ENCODE assay signal across 17 cellular contexts in genomic region chr10:106402455-106402854, GRCh38.
DNase-seq lines count a peak whose midpoint lies in the region; ATAC-seq lines count a peak whose summit lies in the region.
"Had no signal": no experiment of that assay in that cellular context is flagged by ENCODE, and none has a peak within 500 bp of the region (broad histone marks: within the 10 kb centered on the region; RNA-seq: fewer than 3 reads in every experiment).

No MANE protein-coding gene starts in this region.

- H3K4me1 ChIP-seq in mesendoderm (ENCODE audit: control insufficient read depth, low read depth, low read length), result peaks cover 10% of the 10 kb centered on the region
- H3K4me1 ChIP-seq: A549, BLaER1 had no signal

- H3K36me3 ChIP-seq in mesendoderm (ENCODE audit: control insufficient read depth, insufficient read depth, low read length), result no peaks in the 10 kb centered on the region
- H3K36me3 ChIP-seq: BLaER1 had no signal

- DNase-seq in Right ventricle myocardium inferior (ENCODE audit: missing footprints) (no peak), left cardiac atrium (no peak), HCEC 1CT (peak; percentile 28), fibroblast of peridontal ligament (ENCODE audit: extremely low read depth) (peak; percentile 24), mesendoderm (peak; percentile 5), NCI-H82 (lab: John Stamatoyannopoulos, UW) (no peak), NCI-H82 treated with DMSO at 0.1 percent for 48 hours (lab: John Stamatoyannopoulos, UW; ENCODE audit: unreplicated experiment) (no peak)
- DNase-seq: CD4-positive, alpha-beta memory T cell; DMS153; DMS79; H9 had no signal

- no peak overlapping the region for H3K23ac ChIP-seq in mesendoderm (ENCODE audit: low read length)

- no peak overlapping the region for H4K5ac ChIP-seq in mesendoderm (ENCODE audit: low read length)

- H3K4me3 ChIP-seq in mesendoderm (ENCODE audit: low read length), result no peak overlapping the region
- H3K4me3 ChIP-seq: A549, BLaER1, GM12878 had no signal

- H3K79me1 ChIP-seq in mesendoderm (ENCODE audit: low read length), result no peaks in the 10 kb centered on the region

- ATAC-seq in Right ventricle myocardium inferior, result peak; percentile 72
- ATAC-seq in left cardiac atrium, result no peak
- no peak for ATAC-seq in GM18868 (IDR thresholded peaks at IDR 0.05; ENCODE audit: unreplicated experiment)
- ATAC-seq: A549, GM12878 had no signal

- H4K8ac ChIP-seq in mesendoderm (ENCODE audit: low read depth, low read length), result no peak overlapping the region

- no peak overlapping the region for H2BK120ac ChIP-seq in mesendoderm (ENCODE audit: low read depth, low read length)

- H2BK15ac ChIP-seq in mesendoderm (replicated peaks; ENCODE audit: low read depth), result no peak overlapping the region

- intact Hi-C loops in Right ventricle myocardium inferior (cut with DNase I) (no loop called here), left cardiac atrium (cut with DNase I) (no loop called here)

- peak overlapping the region; percentile 37 for H3K56ac ChIP-seq in mesendoderm (ENCODE audit: low read length)

- H3K18ac ChIP-seq in mesendoderm (ENCODE audit: low read length), result no peak overlapping the region

- H3K4me2 ChIP-seq in mesendoderm (ENCODE audit: low read length), result no peak overlapping the region
- H3K4me2 ChIP-seq: A549, BLaER1 had no signal

- no peak overlapping the region for H2AK5ac ChIP-seq in mesendoderm (ENCODE audit: low read length)

- H3K4ac ChIP-seq in mesendoderm (ENCODE audit: low read depth, low read length), result peak overlapping the region; percentile 12

- H3K27ac ChIP-seq in mesendoderm (ENCODE audit: low read depth, low read length), result no peak overlapping the region
- H3K27ac ChIP-seq: 22Rv1, A549, BLaER1, HL-60 had no signal

- H3K79me2 ChIP-seq in mesendoderm (ENCODE audit: control insufficient read depth, insufficient read depth, low read length), result no peaks in the 10 kb centered on the region

- H3K27me3 ChIP-seq in mesendoderm (ENCODE audit: insufficient read depth, low read length, poor library complexity), result no peaks in the 10 kb centered on the region
- H3K27me3 ChIP-seq: BLaER1 had no signal

- peak overlapping the region; percentile 4 for H3K9ac ChIP-seq in mesendoderm (ENCODE audit: low read length)
- H3K9ac ChIP-seq: BLaER1 had no signal

- peak overlapping the region; percentile 5 for H2BK5ac ChIP-seq in mesendoderm (ENCODE audit: low read length)

- WGBS in mesendoderm (ENCODE audit: extremely low coverage, insufficient coverage, low lambda C conversion rate), result no CpG with 5 or more reads among the region's 2 CpGs

Comparison
In these comparisons a context has a peak if more than half of its experiments do, and no peak if none do; other contexts are left out.
1. DNase-seq: peak in HCEC 1CT (single experiment), fibroblast of peridontal ligament (single experiment) and mesendoderm (single experiment); none in Right ventricle myocardium inferior (single experiment), left cardiac atrium (single experiment), NCI-H82 (single experiment) and NCI-H82 treated with DMSO at 0.1 percent for 48 hours (single experiment).